8 cellular contexts compared by ENCODE assay signal in genomic region chr7:47475880-47476227, GRCh38.
DNase-seq lines count a peak whose midpoint lies in the region; ATAC-seq and TF ChIP-seq lines count a peak whose summit lies in the region.

No MANE protein-coding gene starts in this region.

- peak overlapping the region; percentile 79 for H3K18ac ChIP-seq in trophoblast cell (ENCODE audit: low read length)

- no peak overlapping the region for H3K9ac ChIP-seq in trophoblast cell (ENCODE audit: low read length)

- intact Hi-C loops in heart right ventricle (cut with DNase I) (no loop called here), Right ventricle myocardium inferior (cut with DNase I) (no loop called here), sigmoid colon (cut with DNase I) (no loop called here), vagina (cut with DNase I) (loop anchor here (5.0 kb wide), 1 partner anchor 1534 kb away; no protein-coding TSS in a partner anchor)

- no peak overlapping the region for H4K12ac ChIP-seq in trophoblast cell (ENCODE audit: low read depth, low read length)

- peak overlapping the region; percentile 50 for H2BK120ac ChIP-seq in trophoblast cell (ENCODE audit: insufficient read depth, low read length, poor library complexity)

- H3K9me3 ChIP-seq in heart right ventricle: no peaks in the 10 kb centered on the region
- peaks cover 3% of the 10 kb centered on the region for H3K9me3 ChIP-seq in trophoblast cell (ENCODE audit: insufficient read depth, low read depth, low read length)
- no peaks in the 10 kb centered on the region for H3K9me3 ChIP-seq in sigmoid colon
- no peaks in the 10 kb centered on the region for H3K9me3 ChIP-seq in vagina

- TF ChIP-seq EP300 in sigmoid colon (IDR thresholded peaks at IDR 0.05): no peak

- TF ChIP-seq POLR2A in sigmoid colon (IDR thresholded peaks at IDR 0.05): no peak
- TF ChIP-seq POLR2A in vagina (IDR thresholded peaks at IDR 0.05): no peak

- peak overlapping the region; percentile 5 for H2AK5ac ChIP-seq in trophoblast cell (ENCODE audit: low read length)

- H3K27me3 ChIP-seq in heart right ventricle: no peaks in the 10 kb centered on the region
- H3K27me3 ChIP-seq in trophoblast cell (ENCODE audit: insufficient read depth, low read length): no peaks in the 10 kb centered on the region
- no peaks in the 10 kb centered on the region for H3K27me3 ChIP-seq in sigmoid colon
- no peaks in the 10 kb centered on the region for H3K27me3 ChIP-seq in vagina

- H3K23ac ChIP-seq in trophoblast cell (ENCODE audit: low read length): no peak overlapping the region

- TF ChIP-seq CTCF in heart right ventricle (IDR thresholded peaks at IDR 0.05) (no peak), sigmoid colon (IDR thresholded peaks at IDR 0.05) (no peak), vagina (IDR thresholded peaks at IDR 0.05) (no peak)

- no peak overlapping the region for H2AFZ ChIP-seq in trophoblast cell (ENCODE audit: insufficient read depth, low read length, poor library complexity)

- DNase-seq in heart right ventricle: no peak
- DNase-seq in Right ventricle myocardium inferior (ENCODE audit: missing footprints): no peak
- DNase-seq in trophoblast cell: peak in 1 of 2 donors; percentile 62
- no peak for DNase-seq in sigmoid colon
- DNase-seq in vagina (ENCODE audit: extremely low spot score in 2 of 2): no peak
- DNase-seq in NCI-H1105 treated with DMSO at 0.1 percent for 48 hours (lab: John Stamatoyannopoulos, UW): no peak

- H3K4ac ChIP-seq in trophoblast cell (ENCODE audit: low read depth, low read length): peak overlapping the region; percentile 8

- H3K4me3 ChIP-seq in heart right ventricle (no peak overlapping the region), trophoblast cell (ENCODE audit: low read depth, low read length) (no peak overlapping the region), sigmoid colon (no peak overlapping the region), vagina (no peak overlapping the region)

- peaks cover 27% of the 10 kb centered on the region for H3K79me2 ChIP-seq in trophoblast cell (ENCODE audit: control insufficient read depth, insufficient read depth, low read length, poor library complexity)

- H3K79me1 ChIP-seq in trophoblast cell (ENCODE audit: low read length): peaks cover 35% of the 10 kb centered on the region

- H3K4me2 ChIP-seq in trophoblast cell (ENCODE audit: low read length): no peak overlapping the region

- ATAC-seq in heart right ventricle (no peak), Right ventricle myocardium inferior (no peak), esophagus mucosa (peak; percentile 18), HG02610 (IDR thresholded peaks at IDR 0.05; ENCODE audit: unreplicated experiment) (no peak)

- H4K91ac ChIP-seq in trophoblast cell (ENCODE audit: low read depth, low read length): peak overlapping the region; percentile 53

- 90 to 93% methylated on average over 7 of the region's 7 CpGs for WGBS in heart right ventricle, 2 donors
- no CpG with 5 or more reads among the region's 7 CpGs for WGBS in trophoblast cell (ENCODE audit: extremely low coverage, insufficient coverage, insufficient read length)
- 84 to 89% methylated on average over 7 of the region's 7 CpGs for WGBS in sigmoid colon, 2 donors

- H3K27ac ChIP-seq in heart right ventricle (peak overlapping the region in 9 of 10 donors; percentile 72 to 89 (median 85)), trophoblast cell (ENCODE audit: low read depth, low read length) (peak overlapping the region; percentile 61), sigmoid colon (peak overlapping the region in 2 of 4 donors; percentile 11 to 59), vagina (no peak overlapping the region)

- peak overlapping the region; percentile 4 for H2BK12ac ChIP-seq in trophoblast cell (ENCODE audit: low read length)

- H4K8ac ChIP-seq in trophoblast cell (ENCODE audit: low read depth, low read length): peak overlapping the region; percentile 66

- peaks cover 0 to 8% (median 0%) of the 10 kb centered on the region in 9 donors for H3K36me3 ChIP-seq in heart right ventricle
- peaks cover 37 to 62% of the 10 kb centered on the region in 2 experiments for H3K36me3 ChIP-seq in trophoblast cell (ENCODE audit: control insufficient read depth in 1 of 2, insufficient read depth in 2 of 2, low read length in 2 of 2)
- H3K36me3 ChIP-seq in sigmoid colon: no peaks in the 10 kb centered on the region
- no peaks in the 10 kb centered on the region for H3K36me3 ChIP-seq in vagina

- peak overlapping the region; percentile 3 for H3K14ac ChIP-seq in trophoblast cell (ENCODE audit: low read length)

- H2BK5ac ChIP-seq in trophoblast cell (ENCODE audit: low read depth, low read length, poor library complexity): peak overlapping the region; percentile 37

- H3K4me1 ChIP-seq in heart right ventricle (peaks cover 3 to 62% (median 41%) of the 10 kb centered on the region in 9 donors), trophoblast cell (ENCODE audit: control insufficient read depth in 1 of 2, insufficient read depth in 2 of 2, low read length in 2 of 2) (peaks cover 50 to 55% of the 10 kb centered on the region in 2 experiments), sigmoid colon (peaks cover 0 to 41% (median 19%) of the 10 kb centered on the region in 4 donors), vagina (peaks cover 11% of the 10 kb centered on the region)
